In genomic region chr6:1389791-1390070, GRCh38 we compare ENCODE assay signal across 11 cellular contexts. TPM values are rescaled to one million over a fixed set of nuclear protein-coding genes. Genes with fewer than 3 reads are reported as not detected.
A peak's percentile ranks its signal among the peaks of the same experiment; 100 is the strongest.
DNase-seq lines count a peak whose midpoint lies in the region; ATAC-seq, FAIRE-seq and TF ChIP-seq lines count a peak whose summit lies in the region.
"Had no signal": no experiment of that assay in that cellular context is flagged by ENCODE, and none has a peak within 500 bp of the region (broad histone marks: within the 10 kb centered on the region; RNA-seq: fewer than 3 reads in every experiment).

No MANE protein-coding gene starts in this region.

- H3K27me3 Mint-ChIP-seq in HFFc6 (ENCODE audit: insufficient read depth) = peaks cover 16% of the 10 kb centered on the region

- intact Hi-C loops in esophagus muscularis mucosa (cut with DNase I) (no loop called here), prostate gland (cut with DNase I) (loop anchor here (5.0 to 10.0 kb wide), 2 partner anchors 677 to 795 kb away; no protein-coding TSS in a partner anchor)

- TF ChIP-seq EP300 in A549 (IDR thresholded peaks at IDR 0.05) (no peak), esophagus muscularis mucosa (IDR thresholded peaks at IDR 0.05) (no peak)

- DNase-seq in A549 (ENCODE audit: low read depth in 1 of 2, low spot score in 1 of 2) (no peak), HFFc6 (no peak), esophagus muscularis mucosa (ENCODE audit: extremely low spot score) (no peak), prostate gland (ENCODE audit: low spot score) (no peak), T-helper 2 cell (no peak), ecto neural progenitor cell (ENCODE audit: low spot score) (no peak)
- no peak for DNase-seq in effector CD4-positive, alpha-beta T cell
- DNase-seq: DND-41 had no signal

- H3K36me3 ChIP-seq in esophagus muscularis mucosa (peaks cover 0 to 12% (median 2%) of the 10 kb centered on the region in 4 donors), prostate gland (no peaks in the 10 kb centered on the region)

- no peak overlapping the region for H3K27ac Mint-ChIP-seq in HFFc6

- no peak for FAIRE-seq in A549 (lab: Jason Lieb, UNC)

- CTCF ChIA-PET in A549 (lab: Yijun Ruan, JAX) = interaction anchor here (1.2 to 2.4 kb wide), 4 partner anchors 8 to 667 kb away, joined by 3 to 16 read pairs (median 4); no protein-coding TSS in a partner anchor

- H3K36me3 Mint-ChIP-seq in HFFc6 (ENCODE audit: low read depth) = peaks cover 20% of the 10 kb centered on the region

- H3K27ac ChIP-seq in A549 (peak overlapping the region; percentile 92 to 93), esophagus muscularis mucosa (replicated peaks in 1 of 4) (peak overlapping the region; percentile 90 to 97 (median 94)), prostate gland (peak overlapping the region; percentile 62 to 72)

- no peaks in the 10 kb centered on the region for H3K9me3 Mint-ChIP-seq in HFFc6

- TF ChIP-seq CTCF in A549 (IDR thresholded peaks at IDR 0.05) = no peak
- no peak for TF ChIP-seq CTCF in HFFc6 (IDR thresholded peaks at IDR 0.05)
- TF ChIP-seq CTCF in esophagus muscularis mucosa (IDR thresholded peaks at IDR 0.05) = no peak
- no peak for TF ChIP-seq CTCF in prostate gland (IDR thresholded peaks at IDR 0.05)

- peaks cover 47% of the 10 kb centered on the region for H3K4me1 Mint-ChIP-seq in HFFc6 (ENCODE audit: low read depth)

- WGBS in A549 (ENCODE audit: missing lambda C conversion rate) = no CpG with 5 or more reads among the region's 50 CpGs
- no CpG with 5 or more reads among the region's 50 CpGs for WGBS in esophagus muscularis mucosa
- WGBS in prostate gland = under 1% methylated on average over 32 of the region's 50 CpGs

- H3K27me3 ChIP-seq in esophagus muscularis mucosa (peaks cover 0 to 72% (median 3%) of the 10 kb centered on the region in 4 donors), prostate gland (replicated peaks; ENCODE audit: insufficient read depth) (peaks cover 36% of the 10 kb centered on the region)

- peak overlapping the region; percentile 88 for H3K4me2 ChIP-seq in A549

- TF ChIP-seq POLR2A in A549 (IDR thresholded peaks at IDR 0.05; ENCODE audit: low read length) = no peak
- TF ChIP-seq POLR2A in esophagus muscularis mucosa (IDR thresholded peaks at IDR 0.05; ENCODE audit: low read depth) = no peak
- TF ChIP-seq POLR2A in prostate gland (IDR thresholded peaks at IDR 0.05) = no peak

- H3K4me3 ChIP-seq in A549 = peak overlapping the region; percentile 85
- peak overlapping the region; percentile 69 to 86 (median 78) for H3K4me3 ChIP-seq in esophagus muscularis mucosa
- H3K4me3 ChIP-seq in prostate gland = peak overlapping the region; percentile 37 to 40

- H3K4me3 Mint-ChIP-seq in HFFc6 = peak overlapping the region; percentile 93; the same call in 1 of the 2 replicates

- ATAC-seq in A549 = no peak; a peak in 1 of 6 replicates
- no peak for ATAC-seq in GM19395 (IDR thresholded peaks at IDR 0.05; ENCODE audit: unreplicated experiment)
- ATAC-seq: HCT116 had no signal

- POLR2A ChIA-PET in A549 (lab: Yijun Ruan, JAX) = interaction anchor here (1.0 kb wide), 1 partner anchor 87 kb away, joined by 5 read pairs; no protein-coding TSS in a partner anchor

- H3K4me1 ChIP-seq in A549 (peaks cover 11% of the 10 kb centered on the region; the same call in 1 of the 3 replicates), esophagus muscularis mucosa (peaks cover 28 to 74% (median 64%) of the 10 kb centered on the region in 4 donors), prostate gland (replicated peaks) (no peaks in the 10 kb centered on the region)

- H3K9me3 ChIP-seq in A549 (no peaks in the 10 kb centered on the region), esophagus muscularis mucosa (no peaks in the 10 kb centered on the region), prostate gland (no peaks in the 10 kb centered on the region)

- TF ChIP-seq RAD21 in A549 (conservative IDR thresholded peaks at IDR 0.05 in 1 of 2, IDR thresholded peaks at IDR 0.05 in 1 of 2) = no peak

TF ChIP-seq in A549, 52 proteins besides CTCF, POLR2A, EP300 and RAD21:
- no peak for TF ChIP-seq CBX8 (IDR thresholded peaks at IDR 0.05)
- TF ChIP-seq HEYL (CRISPR knock-in tag; IDR thresholded peaks at IDR 0.05) = no peak
- TF ChIP-seq JUN (IDR thresholded peaks at IDR 0.05) = no peak; a peak in 1 of 5 replicates
- TF ChIP-seq, protein P1, sequence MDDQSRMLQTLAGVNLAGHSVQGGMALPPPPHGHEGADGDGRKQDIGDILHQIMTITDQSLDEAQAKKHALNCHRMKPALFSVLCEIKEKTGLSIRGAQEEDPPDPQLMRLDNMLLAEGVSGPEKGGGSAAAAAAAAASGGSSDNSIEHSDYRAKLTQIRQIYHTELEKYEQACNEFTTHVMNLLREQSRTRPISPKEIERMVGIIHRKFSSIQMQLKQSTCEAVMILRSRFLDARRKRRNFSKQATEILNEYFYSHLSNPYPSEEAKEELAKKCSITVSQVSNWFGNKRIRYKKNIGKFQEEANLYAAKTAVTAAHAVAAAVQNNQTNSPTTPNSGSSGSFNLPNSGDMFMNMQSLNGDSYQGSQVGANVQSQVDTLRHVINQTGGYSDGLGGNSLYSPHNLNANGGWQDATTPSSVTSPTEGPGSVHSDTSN (IDR thresholded peaks at IDR 0.05) = no peak
- TF ChIP-seq GATA3 (IDR thresholded peaks at IDR 0.05; ENCODE audit: borderline replicate concordance) = no peak
- TF ChIP-seq RCOR1 (IDR thresholded peaks at IDR 0.05; ENCODE audit: low read depth, low read length) = no peak
- TF ChIP-seq RNF2 (IDR thresholded peaks at IDR 0.05; ENCODE audit: borderline replicate concordance, low read depth) = no peak
TF ChIP-seq in A549: peak in this region for 0.

RNA-seq across cellular contexts. Expression of gene FOXF2, which starts 0.4 kb away (rescaled TPM):
- polyA plus RNA-seq in A549 (2011; rRNA removed) (6.6 and 8.3 TPM in 2 replicates), A549 (2017; fragmentation: RNase III; extraction: RNeasy Plus Mini Kit Qiagen cat#74134 plus additional on column Dnase treatment) (12.3 to 12.4 TPM (median 12.3 TPM) in 3 replicates)
- polyA plus RNA-seq in A549 (2012; cell fraction: cytosol; rRNA removed) = 10.3 and 14.6 TPM in 2 replicates
- polyA plus RNA-seq in A549 (2012; cell fraction: nucleus; rRNA removed) = 7.1 and 10.1 TPM in 2 replicates
- 5.3 and 6.5 TPM in 2 replicates for polyA minus RNA-seq in A549 (2011; rRNA and poly(A)+ RNA removed)
- 10 to 100 TPM; 15.4 to 31.8 (median 29.5) TPM for total RNA-seq in HFFc6 (2021; fragmentation: NEBNext Ultra II Directional; extraction: Animal tissue kit (Norgen Biotek cat#: 25700))
- total RNA-seq in esophagus muscularis mucosa (100 to 1,000 TPM in 3 of 4 donors, 10 to 100 TPM in 1; 66.6 to 170 (median 120) TPM), prostate gland (10 to 100 TPM in 1 of 2 donors, 1 to 10 TPM in 1; 4.9 to 14.1 TPM)
- total RNA-seq: dermis blood vessel endothelial cell had no signal
